20 cellular contexts compared by ENCODE assay signal in the genomic region with DNA sequence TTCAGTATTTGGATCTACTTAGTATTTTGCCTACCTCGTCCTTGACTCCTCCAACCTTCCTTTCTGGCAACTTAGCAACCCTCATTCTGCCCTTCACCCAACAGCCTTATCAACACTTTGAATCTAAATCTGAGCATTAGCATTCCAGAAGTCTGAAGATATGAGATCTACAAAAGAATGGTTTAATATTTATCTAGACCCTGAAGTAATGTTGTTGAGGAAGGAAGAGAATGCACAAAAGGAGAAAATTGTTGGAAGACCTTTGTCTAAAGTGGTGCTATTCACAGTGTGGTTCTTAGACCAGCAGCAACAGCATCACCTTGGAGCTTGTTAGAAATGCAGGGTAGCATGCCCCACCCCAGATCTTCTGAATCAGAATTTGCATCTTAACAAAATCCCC.
DNase-seq lines count a peak whose midpoint lies in the region; ATAC-seq, FAIRE-seq and TF ChIP-seq lines count a peak whose summit lies in the region.
"Had no signal": no experiment of that assay in that cellular context is flagged by ENCODE, and none has a peak within 500 bp of the region (broad histone marks: within the 10 kb centered on the region; RNA-seq: fewer than 3 reads in every experiment).

No MANE protein-coding gene starts in this region.

- no peaks in the 10 kb centered on the region for H3K4me1 Mint-ChIP-seq in nephron
- H3K4me1 Mint-ChIP-seq: B cell; CD4-positive, CD25-positive, alpha-beta regulatory T cell had no signal

- H3K27ac ChIP-seq in A549 = no peak overlapping the region
- H3K27ac ChIP-seq: BLaER1, C4-2B had no signal

- H3K27me3 Mint-ChIP-seq in nephron (ENCODE audit: low read depth) = no peaks in the 10 kb centered on the region
- H3K27me3 Mint-ChIP-seq: B cell; CD4-positive, CD25-positive, alpha-beta regulatory T cell had no signal

- H3K36me3 Mint-ChIP-seq in nephron (ENCODE audit: low read depth) = no peaks in the 10 kb centered on the region
- H3K36me3 Mint-ChIP-seq: CD4-positive, CD25-positive, alpha-beta regulatory T cell; CD8-positive, alpha-beta T cell had no signal

- no peak for TF ChIP-seq POLR2A in A549 (IDR thresholded peaks at IDR 0.05; ENCODE audit: low read length)

- TF ChIP-seq EP300 in A549 (IDR thresholded peaks at IDR 0.05) = no peak

- H3K4me3 Mint-ChIP-seq in nephron = no peak overlapping the region
- H3K4me3 Mint-ChIP-seq: B cell; CD4-positive, CD25-positive, alpha-beta regulatory T cell; CD8-positive, alpha-beta T cell had no signal

- H3K4me3 ChIP-seq in A549 = no peak overlapping the region
- H3K4me3 ChIP-seq: BLaER1 had no signal

- H3K4me2 ChIP-seq in A549 = no peak overlapping the region
- H3K4me2 ChIP-seq: BLaER1 had no signal

- no peaks in the 10 kb centered on the region for H3K9me3 ChIP-seq in A549
- H3K9me3 ChIP-seq: BLaER1, Caco-2 had no signal

- DNase-seq in A549 (ENCODE audit: low read depth in 1 of 2, low spot score in 1 of 2) (no peak), Caki2 (ENCODE audit: low read depth) (peak; percentile 30), kidney glomerular epithelial cell (lab: John Stamatoyannopoulos, UW) (peak; percentile 17), NCI-H69 (lab: John Stamatoyannopoulos, UW) (no peak), Kasumi-1 (lab: John Stamatoyannopoulos, UW) (no peak)
- DNase-seq: CD4-positive, CD25-positive, alpha-beta regulatory T cell; CD8-positive, alpha-beta T cell; DMS 273 treated with DMSO at 0.1 percent for 48 hours; DMS79 treated with DMSO at 0.1 percent for 48 hours; GF-D8; GOT3; HCEC 1CT had no signal

- H3K9me3 Mint-ChIP-seq in nephron = no peaks in the 10 kb centered on the region
- H3K9me3 Mint-ChIP-seq: CD8-positive, alpha-beta T cell had no signal

- ATAC-seq in A549 = no peak
- ATAC-seq: CD8-positive, alpha-beta T cell had no signal

- TF ChIP-seq CTCF in A549 (IDR thresholded peaks at IDR 0.05) (no peak), nephron (IDR thresholded peaks at IDR 0.05; ENCODE audit: unreplicated experiment in 3 of 3) (no peak)

- POLR2A ChIA-PET in A549 (lab: Yijun Ruan, JAX) = no interaction called here

- peaks cover 15% of the 10 kb centered on the region for H3K4me1 ChIP-seq in A549

- CTCF ChIA-PET in A549 (lab: Yijun Ruan, JAX) = interaction anchor here (2.4 kb wide), 1 partner anchor 17 kb away, joined by 11 read pairs; no protein-coding TSS in a partner anchor

- WGBS in A549 (ENCODE audit: missing lambda C conversion rate) = 57% methylated on average over 1 of the region's 1 CpG

- FAIRE-seq in A549 (lab: Jason Lieb, UNC) = peak; percentile 51
- FAIRE-seq: D721Med, GM12892, H54 had no signal

- TF ChIP-seq RAD21 in A549 (conservative IDR thresholded peaks at IDR 0.05 in 1 of 2, IDR thresholded peaks at IDR 0.05 in 1 of 2) = no peak

- in situ Hi-C loops in Caki2 (cut with HindIII; ENCODE audit: low pct_unique_long_range_greater_than_20kb, low sequenced_read_pairs) = loop anchor here (25.0 kb wide), 1 partner anchor 492 kb away; no protein-coding TSS in a partner anchor

- H3K27ac Mint-ChIP-seq in nephron = peak overlapping the region in 2 of 3 experiments; percentile 4 to 20
- H3K27ac Mint-ChIP-seq: B cell; CD4-positive, CD25-positive, alpha-beta regulatory T cell; CD8-positive, alpha-beta T cell had no signal

TF ChIP-seq in A549, 52 proteins besides CTCF, POLR2A, EP300 and RAD21:
- TF ChIP-seq E2F6 (IDR thresholded peaks at IDR 0.05; ENCODE audit: borderline replicate concordance, low read depth) (no peak), NFE2L2 (conservative IDR thresholded peaks at IDR 0.05; ENCODE audit: low read length) (no peak), SREBF2 (IDR thresholded peaks at IDR 0.05) (no peak), GATA3 (IDR thresholded peaks at IDR 0.05; ENCODE audit: borderline replicate concordance) (peak; percentile 71; the same call in 1 of the 2 replicates), ELK1 (IDR thresholded peaks at IDR 0.05; ENCODE audit: low read depth, low read length) (no peak), FOSL2 (IDR thresholded peaks at IDR 0.05) (no peak), FOSL2 (CRISPR knock-in tag; IDR thresholded peaks at IDR 0.05) (no peak)

Comparison
In these comparisons a context has a peak if more than half of its experiments do, and no peak if none do; other contexts are left out.
1. DNase-seq: peak in Caki2 (single experiment) and kidney glomerular epithelial cell (single experiment); none in A549 (0 of 2), NCI-H69 (single experiment) and Kasumi-1 (0 of 2).